27 cellular contexts compared by ENCODE assay signal in genomic region chr13:38017320-38017719, GRCh38.
A peak's percentile ranks its signal among the peaks of the same experiment; 100 is the strongest.
DNase-seq lines count a peak whose midpoint lies in the region; TF ChIP-seq lines count a peak whose summit lies in the region.
"Had no signal": no experiment of that assay in that cellular context is flagged by ENCODE, and none has a peak within 500 bp of the region (broad histone marks: within the 10 kb centered on the region; RNA-seq: fewer than 3 reads in every experiment).

No MANE protein-coding gene starts in this region.

- CTCF ChIA-PET in HEK293 (lab: Yijun Ruan, JAX) = no interaction called here

- no peaks in the 10 kb centered on the region for H3K9me3 ChIP-seq in HEK293 (ENCODE audit: control insufficient read depth, insufficient read depth, low read depth, low read length)
- H3K9me3 ChIP-seq: A549, BE2C had no signal

- H3K4me3 ChIP-seq in HEK293 (ENCODE audit: low read depth, low read length) = no peak overlapping the region
- H3K4me3 ChIP-seq: A549; BLaER1; BLaER1 treated with 17β-estradiol and CSF1 and Interleukin-3, amounts not matched to agents 10 nM and 100 nM had no signal

- H3K27ac ChIP-seq in HEK293 (ENCODE audit: extremely low read depth, low read depth, low read length) = no peak overlapping the region
- H3K27ac ChIP-seq: 22Rv1; A549; BLaER1; BLaER1 treated with 17β-estradiol and CSF1 and Interleukin-3, amounts not matched to agents 10 nM and 100 nM; C4-2B had no signal

- H3K4me1 ChIP-seq in HEK293 (ENCODE audit: control insufficient read depth, insufficient read depth, low read length) = no peaks in the 10 kb centered on the region
- H3K4me1 ChIP-seq: A549; BE2C; BLaER1; BLaER1 treated with 17β-estradiol and CSF1 and Interleukin-3, amounts not matched to agents 10 nM and 100 nM; Caco-2 had no signal

- POLR2A ChIA-PET in HEK293 (lab: Yijun Ruan, JAX) = no interaction called here

- H3K36me3 ChIP-seq in HEK293 (ENCODE audit: control insufficient read depth in 2 of 2, insufficient read depth in 1 of 2, low read length in 2 of 2) = no peaks in the 10 kb centered on the region
- H3K36me3 ChIP-seq: BE2C; BLaER1; BLaER1 treated with 17β-estradiol and CSF1 and Interleukin-3, amounts not matched to agents 10 nM and 100 nM had no signal

- no peak for TF ChIP-seq CTCF in HEK293 (tag by site-specific recombination; IDR thresholded peaks at IDR 0.05)

- no peak for DNase-seq in erythroblast (lab: John Stamatoyannopoulos, UW)
- DNase-seq: 8988T; ACHN; AML-193; BE2C; C1 segment of cervical spinal cord; Caco-2; Calu3; CD4-positive, alpha-beta memory T cell; CD4-positive, alpha-beta T cell; CD4-positive, CD25-positive, alpha-beta regulatory T cell; CD8-positive, alpha-beta memory T cell; CD8-positive, alpha-beta T cell; COR-L47; DMS 273 treated with DMSO at 0.1 percent for 48 hours; DMS153; DMS53; DMS79; DMS79 treated with DMSO at 0.1 percent for 48 hours; DND-41; EL had no signal

- no peak for TF ChIP-seq POLR2A in erythroblast (IDR thresholded peaks at IDR 0.05; ENCODE audit: low read length)

TF ChIP-seq in HEK293, 187 proteins besides CTCF, POLR2A, EP300 and RAD21:
- TF ChIP-seq ZNF37A (tag by site-specific recombination; IDR thresholded peaks at IDR 0.05) = no peak
- TF ChIP-seq ZNF416 (tag by site-specific recombination; IDR thresholded peaks at IDR 0.05) = no peak
- TF ChIP-seq ZNF239 (tag by site-specific recombination; IDR thresholded peaks at IDR 0.05) = no peak
- TF ChIP-seq SCRT1 (tag by site-specific recombination; IDR thresholded peaks at IDR 0.05; ENCODE audit: borderline replicate concordance) = 0 out of 2 replicates have a peak, but pooled peaks have one; percentile 39
- TF ChIP-seq ZNF184 (tag by site-specific recombination; IDR thresholded peaks at IDR 0.05) = no peak
- TF ChIP-seq, protein P1, sequence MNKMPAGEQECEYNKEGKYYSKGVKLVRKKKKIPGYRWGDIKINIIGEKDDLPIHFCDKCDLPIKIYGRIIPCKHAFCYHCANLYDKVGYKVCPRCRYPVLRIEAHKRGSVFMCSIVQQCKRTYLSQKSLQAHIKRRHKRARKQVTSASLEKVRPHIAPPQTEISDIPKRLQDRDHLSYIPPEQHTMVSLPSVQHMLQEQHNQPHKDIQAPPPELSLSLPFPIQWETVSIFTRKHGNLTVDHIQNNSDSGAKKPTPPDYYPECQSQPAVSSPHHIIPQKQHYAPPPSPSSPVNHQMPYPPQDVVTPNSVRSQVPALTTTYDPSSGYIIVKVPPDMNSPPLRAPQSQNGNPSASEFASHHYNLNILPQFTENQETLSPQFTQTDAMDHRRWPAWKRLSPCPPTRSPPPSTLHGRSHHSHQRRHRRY (tag by site-specific recombination; IDR thresholded peaks at IDR 0.05) = no peak
- peak; percentile 71 for TF ChIP-seq SCRT2 (tag by site-specific recombination; IDR thresholded peaks at IDR 0.05)
- no peak for TF ChIP-seq ZNF792 (tag by site-specific recombination; IDR thresholded peaks at IDR 0.05)
- TF ChIP-seq, protein P2, sequence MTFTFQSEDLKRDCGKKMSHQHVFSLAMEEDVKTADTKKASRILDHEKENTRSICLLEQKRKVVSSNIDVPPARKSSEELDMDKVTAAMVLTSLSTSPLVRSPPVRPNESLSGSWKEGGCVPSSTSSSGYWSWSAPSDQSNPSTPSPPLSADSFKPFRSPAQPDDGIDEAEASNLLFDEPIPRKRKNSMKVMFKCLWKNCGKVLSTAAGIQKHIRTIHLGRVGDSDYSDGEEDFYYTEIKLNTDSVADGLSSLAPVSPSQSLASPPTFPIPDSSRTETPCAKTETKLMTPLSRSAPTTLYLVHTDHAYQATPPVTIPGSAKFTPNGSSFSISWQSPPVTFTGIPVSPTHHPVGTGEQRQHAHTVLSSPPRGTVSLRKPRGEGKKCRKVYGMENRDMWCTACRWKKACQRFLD (tag by site-specific recombination; IDR thresholded peaks at IDR 0.05) = no peak
- no peak for TF ChIP-seq ZNF837 (tag by site-specific recombination; IDR thresholded peaks at IDR 0.05)
TF ChIP-seq in HEK293: peak in this region for 2.
